Comparison of ENCODE assay signal across 1 cellular context in the genomic region with DNA sequence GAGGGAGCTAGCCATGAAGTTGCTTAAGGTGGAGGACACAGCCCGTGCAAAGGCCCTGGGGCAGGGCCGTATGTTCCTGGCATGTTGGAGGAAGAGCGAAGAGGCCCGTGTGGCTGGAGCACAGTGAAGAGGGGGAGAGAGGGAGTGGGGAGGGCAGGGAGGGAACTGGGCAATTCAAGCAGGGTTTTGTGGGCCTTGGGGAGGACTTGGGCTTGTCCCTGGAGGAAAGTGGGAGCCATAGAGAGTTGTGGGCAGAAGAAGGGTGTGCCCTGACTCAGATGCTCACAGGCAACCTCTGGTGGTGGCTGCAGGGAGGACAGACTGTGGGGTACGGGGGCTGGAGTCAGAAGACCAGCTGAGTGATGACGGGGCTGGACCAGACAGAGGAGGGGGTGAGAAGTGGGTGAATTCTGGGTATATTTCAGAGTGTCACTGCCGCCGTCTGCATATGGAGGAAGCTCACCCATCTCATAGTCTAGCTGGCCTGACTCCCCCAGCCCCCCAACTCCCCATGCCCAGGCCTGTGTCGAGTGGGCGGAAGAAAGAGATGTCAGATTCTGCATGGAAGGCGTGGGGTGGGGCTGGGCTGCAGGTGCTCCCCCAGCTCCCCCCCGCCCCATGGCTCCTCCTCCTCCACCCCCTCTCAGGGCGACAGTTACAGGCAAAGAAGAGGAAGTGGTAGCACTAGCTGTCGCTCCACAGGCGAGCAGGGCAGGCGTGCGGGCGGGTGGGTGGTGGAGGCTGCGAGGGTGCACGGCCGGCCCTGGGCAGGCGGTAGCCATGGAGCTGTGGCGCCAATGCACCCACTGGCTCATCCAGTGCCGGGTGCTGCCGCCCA.
A peak's percentile ranks its signal among the peaks of the same experiment; 100 is the strongest.
TF ChIP-seq lines count a peak whose summit lies in the region.

A gene with protein sequence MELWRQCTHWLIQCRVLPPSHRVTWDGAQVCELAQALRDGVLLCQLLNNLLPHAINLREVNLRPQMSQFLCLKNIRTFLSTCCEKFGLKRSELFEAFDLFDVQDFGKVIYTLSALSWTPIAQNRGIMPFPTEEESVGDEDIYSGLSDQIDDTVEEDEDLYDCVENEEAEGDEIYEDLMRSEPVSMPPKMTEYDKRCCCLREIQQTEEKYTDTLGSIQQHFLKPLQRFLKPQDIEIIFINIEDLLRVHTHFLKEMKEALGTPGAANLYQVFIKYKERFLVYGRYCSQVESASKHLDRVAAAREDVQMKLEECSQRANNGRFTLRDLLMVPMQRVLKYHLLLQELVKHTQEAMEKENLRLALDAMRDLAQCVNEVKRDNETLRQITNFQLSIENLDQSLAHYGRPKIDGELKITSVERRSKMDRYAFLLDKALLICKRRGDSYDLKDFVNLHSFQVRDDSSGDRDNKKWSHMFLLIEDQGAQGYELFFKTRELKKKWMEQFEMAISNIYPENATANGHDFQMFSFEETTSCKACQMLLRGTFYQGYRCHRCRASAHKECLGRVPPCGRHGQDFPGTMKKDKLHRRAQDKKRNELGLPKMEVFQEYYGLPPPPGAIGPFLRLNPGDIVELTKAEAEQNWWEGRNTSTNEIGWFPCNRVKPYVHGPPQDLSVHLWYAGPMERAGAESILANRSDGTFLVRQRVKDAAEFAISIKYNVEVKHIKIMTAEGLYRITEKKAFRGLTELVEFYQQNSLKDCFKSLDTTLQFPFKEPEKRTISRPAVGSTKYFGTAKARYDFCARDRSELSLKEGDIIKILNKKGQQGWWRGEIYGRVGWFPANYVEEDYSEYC (plus strand): TSS at position 681 of the 838 bp plus-strand sequence. CDS start 100 bp downstream, at position 781.

TF ChIP-seq in K562, 482 proteins besides CTCF, POLR2A, EP300 and RAD21 (continued from another document and continues in another):
- TF ChIP-seq, protein P1, sequence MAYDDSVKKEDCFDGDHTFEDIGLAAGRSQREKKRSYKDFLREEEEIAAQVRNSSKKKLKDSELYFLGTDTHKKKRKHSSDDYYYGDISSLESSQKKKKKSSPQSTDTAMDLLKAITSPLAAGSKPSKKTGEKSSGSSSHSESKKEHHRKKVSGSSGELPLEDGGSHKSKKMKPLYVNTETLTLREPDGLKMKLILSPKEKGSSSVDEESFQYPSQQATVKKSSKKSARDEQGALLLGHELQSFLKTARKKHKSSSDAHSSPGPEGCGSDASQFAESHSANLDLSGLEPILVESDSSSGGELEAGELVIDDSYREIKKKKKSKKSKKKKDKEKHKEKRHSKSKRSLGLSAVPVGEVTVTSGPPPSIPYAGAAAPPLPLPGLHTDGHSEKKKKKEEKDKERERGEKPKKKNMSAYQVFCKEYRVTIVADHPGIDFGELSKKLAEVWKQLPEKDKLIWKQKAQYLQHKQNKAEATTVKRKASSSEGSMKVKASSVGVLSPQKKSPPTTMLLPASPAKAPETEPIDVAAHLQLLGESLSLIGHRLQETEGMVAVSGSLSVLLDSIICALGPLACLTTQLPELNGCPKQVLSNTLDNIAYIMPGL (CRISPR knock-in tag; IDR thresholded peaks at IDR 0.05) = no peak
- TF ChIP-seq, protein P2, sequence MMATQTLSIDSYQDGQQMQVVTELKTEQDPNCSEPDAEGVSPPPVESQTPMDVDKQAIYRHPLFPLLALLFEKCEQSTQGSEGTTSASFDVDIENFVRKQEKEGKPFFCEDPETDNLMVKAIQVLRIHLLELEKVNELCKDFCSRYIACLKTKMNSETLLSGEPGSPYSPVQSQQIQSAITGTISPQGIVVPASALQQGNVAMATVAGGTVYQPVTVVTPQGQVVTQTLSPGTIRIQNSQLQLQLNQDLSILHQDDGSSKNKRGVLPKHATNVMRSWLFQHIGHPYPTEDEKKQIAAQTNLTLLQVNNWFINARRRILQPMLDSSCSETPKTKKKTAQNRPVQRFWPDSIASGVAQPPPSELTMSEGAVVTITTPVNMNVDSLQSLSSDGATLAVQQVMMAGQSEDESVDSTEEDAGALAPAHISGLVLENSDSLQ (IDR thresholded peaks at IDR 0.05) = peak; percentile 75
- no peak for TF ChIP-seq BMI1 (IDR thresholded peaks at IDR 0.05; ENCODE audit: low read length)
- no peak for TF ChIP-seq ZNF224 (CRISPR knock-in tag; IDR thresholded peaks at IDR 0.05)
- peak; percentile 1; the same call in 1 of the 2 replicates for TF ChIP-seq NFE2 (IDR thresholded peaks at IDR 0.05; ENCODE audit: low read depth)
- TF ChIP-seq, protein P3, sequence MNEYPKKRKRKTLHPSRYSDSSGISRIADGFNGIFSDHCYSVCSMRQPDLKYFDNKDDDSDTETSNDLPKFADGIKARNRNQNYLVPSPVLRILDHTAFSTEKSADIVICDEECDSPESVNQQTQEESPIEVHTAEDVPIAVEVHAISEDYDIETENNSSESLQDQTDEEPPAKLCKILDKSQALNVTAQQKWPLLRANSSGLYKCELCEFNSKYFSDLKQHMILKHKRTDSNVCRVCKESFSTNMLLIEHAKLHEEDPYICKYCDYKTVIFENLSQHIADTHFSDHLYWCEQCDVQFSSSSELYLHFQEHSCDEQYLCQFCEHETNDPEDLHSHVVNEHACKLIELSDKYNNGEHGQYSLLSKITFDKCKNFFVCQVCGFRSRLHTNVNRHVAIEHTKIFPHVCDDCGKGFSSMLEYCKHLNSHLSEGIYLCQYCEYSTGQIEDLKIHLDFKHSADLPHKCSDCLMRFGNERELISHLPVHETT (CRISPR knock-in tag; conservative IDR thresholded peaks at IDR 0.05 in 1 of 2, IDR thresholded peaks at IDR 0.05 in 1 of 2) = no peak; a peak in 1 of 4 replicates
- no peak for TF ChIP-seq STAT5B (CRISPR knock-in tag; IDR thresholded peaks at IDR 0.05)
- TF ChIP-seq POLR2AphosphoS2 (IDR thresholded peaks at IDR 0.05; ENCODE audit: low read length) = no peak
- no peak for TF ChIP-seq KAT7 (CRISPR knock-in tag; IDR thresholded peaks at IDR 0.05; ENCODE audit: borderline replicate concordance)
- TF ChIP-seq ZNF184 (CRISPR knock-in tag; IDR thresholded peaks at IDR 0.05) = no peak
- no peak for TF ChIP-seq TEAD4 (IDR thresholded peaks at IDR 0.05; ENCODE audit: low read length)
- no peak for TF ChIP-seq TEAD4 (CRISPR knock-in tag; IDR thresholded peaks at IDR 0.05; ENCODE audit: borderline replicate concordance)
- 0 out of 2 replicates have a peak, but pooled peaks have one; percentile 18 for TF ChIP-seq HDGF (IDR thresholded peaks at IDR 0.05)
- TF ChIP-seq, protein P4, sequence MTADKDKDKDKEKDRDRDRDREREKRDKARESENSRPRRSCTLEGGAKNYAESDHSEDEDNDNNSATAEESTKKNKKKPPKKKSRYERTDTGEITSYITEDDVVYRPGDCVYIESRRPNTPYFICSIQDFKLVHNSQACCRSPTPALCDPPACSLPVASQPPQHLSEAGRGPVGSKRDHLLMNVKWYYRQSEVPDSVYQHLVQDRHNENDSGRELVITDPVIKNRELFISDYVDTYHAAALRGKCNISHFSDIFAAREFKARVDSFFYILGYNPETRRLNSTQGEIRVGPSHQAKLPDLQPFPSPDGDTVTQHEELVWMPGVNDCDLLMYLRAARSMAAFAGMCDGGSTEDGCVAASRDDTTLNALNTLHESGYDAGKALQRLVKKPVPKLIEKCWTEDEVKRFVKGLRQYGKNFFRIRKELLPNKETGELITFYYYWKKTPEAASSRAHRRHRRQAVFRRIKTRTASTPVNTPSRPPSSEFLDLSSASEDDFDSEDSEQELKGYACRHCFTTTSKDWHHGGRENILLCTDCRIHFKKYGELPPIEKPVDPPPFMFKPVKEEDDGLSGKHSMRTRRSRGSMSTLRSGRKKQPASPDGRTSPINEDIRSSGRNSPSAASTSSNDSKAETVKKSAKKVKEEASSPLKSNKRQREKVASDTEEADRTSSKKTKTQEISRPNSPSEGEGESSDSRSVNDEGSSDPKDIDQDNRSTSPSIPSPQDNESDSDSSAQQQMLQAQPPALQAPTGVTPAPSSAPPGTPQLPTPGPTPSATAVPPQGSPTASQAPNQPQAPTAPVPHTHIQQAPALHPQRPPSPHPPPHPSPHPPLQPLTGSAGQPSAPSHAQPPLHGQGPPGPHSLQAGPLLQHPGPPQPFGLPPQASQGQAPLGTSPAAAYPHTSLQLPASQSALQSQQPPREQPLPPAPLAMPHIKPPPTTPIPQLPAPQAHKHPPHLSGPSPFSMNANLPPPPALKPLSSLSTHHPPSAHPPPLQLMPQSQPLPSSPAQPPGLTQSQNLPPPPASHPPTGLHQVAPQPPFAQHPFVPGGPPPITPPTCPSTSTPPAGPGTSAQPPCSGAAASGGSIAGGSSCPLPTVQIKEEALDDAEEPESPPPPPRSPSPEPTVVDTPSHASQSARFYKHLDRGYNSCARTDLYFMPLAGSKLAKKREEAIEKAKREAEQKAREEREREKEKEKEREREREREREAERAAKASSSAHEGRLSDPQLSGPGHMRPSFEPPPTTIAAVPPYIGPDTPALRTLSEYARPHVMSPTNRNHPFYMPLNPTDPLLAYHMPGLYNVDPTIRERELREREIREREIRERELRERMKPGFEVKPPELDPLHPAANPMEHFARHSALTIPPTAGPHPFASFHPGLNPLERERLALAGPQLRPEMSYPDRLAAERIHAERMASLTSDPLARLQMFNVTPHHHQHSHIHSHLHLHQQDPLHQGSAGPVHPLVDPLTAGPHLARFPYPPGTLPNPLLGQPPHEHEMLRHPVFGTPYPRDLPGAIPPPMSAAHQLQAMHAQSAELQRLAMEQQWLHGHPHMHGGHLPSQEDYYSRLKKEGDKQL (CRISPR knock-in tag; IDR thresholded peaks at IDR 0.05; ENCODE audit: borderline replicate concordance) = no peak
- TF ChIP-seq, protein P5, sequence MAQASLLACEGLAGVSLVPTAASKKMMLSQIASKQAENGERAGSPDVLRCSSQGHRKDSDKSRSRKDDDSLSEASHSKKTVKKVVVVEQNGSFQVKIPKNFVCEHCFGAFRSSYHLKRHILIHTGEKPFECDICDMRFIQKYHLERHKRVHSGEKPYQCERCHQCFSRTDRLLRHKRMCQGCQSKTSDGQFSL (CRISPR knock-in tag; IDR thresholded peaks at IDR 0.05) = peak; percentile 84
- TF ChIP-seq, protein P5 (tag; IDR thresholded peaks at IDR 0.05) = peak in 1 of 2 experiments; percentile 83; a peak in 2 of 4 replicates
- TF ChIP-seq ELF1 (tag; IDR thresholded peaks at IDR 0.05) = peak; percentile 49; the same call in 1 of the 2 replicates
- no peak for TF ChIP-seq NFIC (IDR thresholded peaks at IDR 0.05)
- TF ChIP-seq BACH1 (tag; IDR thresholded peaks at IDR 0.05) = no peak
- peak; percentile 94 to 97 for TF ChIP-seq KDM1A (IDR thresholded peaks at IDR 0.05)
- TF ChIP-seq, protein P6, sequence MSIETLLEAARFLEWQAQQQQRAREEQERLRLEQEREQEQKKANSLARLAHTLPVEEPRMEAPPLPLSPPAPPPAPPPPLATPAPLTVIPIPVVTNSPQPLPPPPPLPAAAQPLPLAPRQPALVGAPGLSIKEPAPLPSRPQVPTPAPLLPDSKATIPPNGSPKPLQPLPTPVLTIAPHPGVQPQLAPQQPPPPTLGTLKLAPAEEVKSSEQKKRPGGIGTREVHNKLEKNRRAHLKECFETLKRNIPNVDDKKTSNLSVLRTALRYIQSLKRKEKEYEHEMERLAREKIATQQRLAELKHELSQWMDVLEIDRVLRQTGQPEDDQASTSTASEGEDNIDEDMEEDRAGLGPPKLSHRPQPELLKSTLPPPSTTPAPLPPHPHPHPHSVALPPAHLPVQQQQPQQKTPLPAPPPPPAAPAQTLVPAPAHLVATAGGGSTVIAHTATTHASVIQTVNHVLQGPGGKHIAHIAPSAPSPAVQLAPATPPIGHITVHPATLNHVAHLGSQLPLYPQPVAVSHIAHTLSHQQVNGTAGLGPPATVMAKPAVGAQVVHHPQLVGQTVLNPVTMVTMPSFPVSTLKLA (conservative IDR thresholded peaks at IDR 0.05) = peak in 1 of 2 experiments; percentile 48; a peak in 2 of 4 replicates
- TF ChIP-seq, protein P7, sequence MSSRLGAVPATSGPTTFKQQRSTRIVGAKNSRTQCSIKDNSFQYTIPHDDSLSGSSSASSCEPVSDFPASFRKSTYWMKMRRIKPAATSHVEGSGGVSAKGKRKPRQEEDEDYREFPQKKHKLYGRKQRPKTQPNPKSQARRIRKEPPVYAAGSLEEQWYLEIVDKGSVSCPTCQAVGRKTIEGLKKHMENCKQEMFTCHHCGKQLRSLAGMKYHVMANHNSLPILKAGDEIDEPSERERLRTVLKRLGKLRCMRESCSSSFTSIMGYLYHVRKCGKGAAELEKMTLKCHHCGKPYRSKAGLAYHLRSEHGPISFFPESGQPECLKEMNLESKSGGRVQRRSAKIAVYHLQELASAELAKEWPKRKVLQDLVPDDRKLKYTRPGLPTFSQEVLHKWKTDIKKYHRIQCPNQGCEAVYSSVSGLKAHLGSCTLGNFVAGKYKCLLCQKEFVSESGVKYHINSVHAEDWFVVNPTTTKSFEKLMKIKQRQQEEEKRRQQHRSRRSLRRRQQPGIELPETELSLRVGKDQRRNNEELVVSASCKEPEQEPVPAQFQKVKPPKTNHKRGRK (tag; IDR thresholded peaks at IDR 0.05) = peak; percentile 63
- TF ChIP-seq HDAC1 (IDR thresholded peaks at IDR 0.05) = peak in 1 of 2 experiments; percentile 19; a peak in 1 of 4 replicates
- TF ChIP-seq ADNP (tag; IDR thresholded peaks at IDR 0.05) = peak; percentile 89
- TF ChIP-seq, protein P8, sequence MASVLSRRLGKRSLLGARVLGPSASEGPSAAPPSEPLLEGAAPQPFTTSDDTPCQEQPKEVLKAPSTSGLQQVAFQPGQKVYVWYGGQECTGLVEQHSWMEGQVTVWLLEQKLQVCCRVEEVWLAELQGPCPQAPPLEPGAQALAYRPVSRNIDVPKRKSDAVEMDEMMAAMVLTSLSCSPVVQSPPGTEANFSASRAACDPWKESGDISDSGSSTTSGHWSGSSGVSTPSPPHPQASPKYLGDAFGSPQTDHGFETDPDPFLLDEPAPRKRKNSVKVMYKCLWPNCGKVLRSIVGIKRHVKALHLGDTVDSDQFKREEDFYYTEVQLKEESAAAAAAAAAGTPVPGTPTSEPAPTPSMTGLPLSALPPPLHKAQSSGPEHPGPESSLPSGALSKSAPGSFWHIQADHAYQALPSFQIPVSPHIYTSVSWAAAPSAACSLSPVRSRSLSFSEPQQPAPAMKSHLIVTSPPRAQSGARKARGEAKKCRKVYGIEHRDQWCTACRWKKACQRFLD (CRISPR knock-in tag; IDR thresholded peaks at IDR 0.05) = no peak
- peak; percentile 81; the same call in 1 of the 2 replicates for TF ChIP-seq PHF8 (IDR thresholded peaks at IDR 0.05; ENCODE audit: borderline replicate concordance, low read length)
- TF ChIP-seq, protein P9, sequence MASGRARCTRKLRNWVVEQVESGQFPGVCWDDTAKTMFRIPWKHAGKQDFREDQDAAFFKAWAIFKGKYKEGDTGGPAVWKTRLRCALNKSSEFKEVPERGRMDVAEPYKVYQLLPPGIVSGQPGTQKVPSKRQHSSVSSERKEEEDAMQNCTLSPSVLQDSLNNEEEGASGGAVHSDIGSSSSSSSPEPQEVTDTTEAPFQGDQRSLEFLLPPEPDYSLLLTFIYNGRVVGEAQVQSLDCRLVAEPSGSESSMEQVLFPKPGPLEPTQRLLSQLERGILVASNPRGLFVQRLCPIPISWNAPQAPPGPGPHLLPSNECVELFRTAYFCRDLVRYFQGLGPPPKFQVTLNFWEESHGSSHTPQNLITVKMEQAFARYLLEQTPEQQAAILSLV (tag; IDR thresholded peaks at IDR 0.05) = no peak
- TF ChIP-seq ZNF143 (CRISPR knock-in tag; IDR thresholded peaks at IDR 0.05) = no peak
- TF ChIP-seq, protein P10, sequence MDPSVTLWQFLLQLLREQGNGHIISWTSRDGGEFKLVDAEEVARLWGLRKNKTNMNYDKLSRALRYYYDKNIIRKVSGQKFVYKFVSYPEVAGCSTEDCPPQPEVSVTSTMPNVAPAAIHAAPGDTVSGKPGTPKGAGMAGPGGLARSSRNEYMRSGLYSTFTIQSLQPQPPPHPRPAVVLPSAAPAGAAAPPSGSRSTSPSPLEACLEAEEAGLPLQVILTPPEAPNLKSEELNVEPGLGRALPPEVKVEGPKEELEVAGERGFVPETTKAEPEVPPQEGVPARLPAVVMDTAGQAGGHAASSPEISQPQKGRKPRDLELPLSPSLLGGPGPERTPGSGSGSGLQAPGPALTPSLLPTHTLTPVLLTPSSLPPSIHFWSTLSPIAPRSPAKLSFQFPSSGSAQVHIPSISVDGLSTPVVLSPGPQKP (CRISPR knock-in tag; IDR thresholded peaks at IDR 0.05) = no peak
- peak; percentile 54 for TF ChIP-seq TBP (optimal IDR thresholded peaks at IDR 0.05; ENCODE audit: low read depth, low read length)
- TF ChIP-seq BCOR (IDR thresholded peaks at IDR 0.05) = peak; percentile 99
